Comparison of ENCODE assay signal across 28 cellular contexts in genomic region chr5:146820987-146821386, GRCh38. TPM values are rescaled to one million over a fixed set of nuclear protein-coding genes. Genes with fewer than 3 reads are reported as not detected.
"Had no signal": no experiment of that assay in that cellular context is flagged by ENCODE, and none has a peak within 500 bp of the region (broad histone marks: within the 10 kb centered on the region; RNA-seq: fewer than 3 reads in every experiment).

No MANE protein-coding gene starts in this region.

- ATAC-seq: effector memory CD8-positive, alpha-beta T cell; esophagus mucosa; gastrocnemius medialis; heart right ventricle; left cardiac atrium; left lung; left ventricle myocardium superior; lower lobe of right lung; naive thymus-derived CD4-positive, alpha-beta T cell had no signal

- H3K27ac Mint-ChIP-seq: effector memory CD8-positive, alpha-beta T cell; endodermal cell; mesothelial cell of epicardium; naive thymus-derived CD4-positive, alpha-beta T cell had no signal

- H3K27me3 ChIP-seq: esophagus squamous epithelium, gastrocnemius medialis, heart right ventricle, left lung had no signal

- H3K36me3 Mint-ChIP-seq: mesothelial cell of epicardium; naive thymus-derived CD4-positive, alpha-beta T cell had no signal

- FAIRE-seq: colon, endometrium, islet of Langerhans, keratinocyte had no signal

- H3K27ac ChIP-seq: coronary artery, epithelial cell of prostate, esophagus squamous epithelium, gastrocnemius medialis, heart right ventricle, left lung, lower lobe of right lung had no signal

- DNase-seq: dermis blood vessel endothelial cell; effector CD8-positive, alpha-beta T cell; effector memory CD8-positive, alpha-beta T cell; endodermal cell; erythroblast; esophagus squamous epithelium; foreskin fibroblast; foreskin melanocyte; gastrocnemius medialis; glutamatergic neuron; head of caudate nucleus; heart right ventricle; hippocampal formation; left cardiac atrium; left lung; left ventricle myocardium superior; lower lobe of right lung; mesenchymal stem cell; naive thymus-derived CD4-positive, alpha-beta T cell had no signal

- H3K4me1 Mint-ChIP-seq: mesothelial cell of epicardium; naive thymus-derived CD4-positive, alpha-beta T cell had no signal

- H3K9me3 Mint-ChIP-seq: effector memory CD8-positive, alpha-beta T cell; endodermal cell; mesothelial cell of epicardium; naive thymus-derived CD4-positive, alpha-beta T cell had no signal

- H3K27me3 Mint-ChIP-seq: effector memory CD8-positive, alpha-beta T cell; naive thymus-derived CD4-positive, alpha-beta T cell had no signal

- H3K4me3 Mint-ChIP-seq: effector memory CD8-positive, alpha-beta T cell; endodermal cell; mesothelial cell of epicardium; naive thymus-derived CD4-positive, alpha-beta T cell had no signal

- H3K36me3 ChIP-seq: esophagus squamous epithelium, gastrocnemius medialis, heart right ventricle, left lung, lower lobe of right lung had no signal

- H3K9me3 ChIP-seq: esophagus squamous epithelium, gastrocnemius medialis, left lung, lower lobe of right lung had no signal

- H3K4me1 ChIP-seq: esophagus squamous epithelium, gastrocnemius medialis, heart right ventricle, left lung, lower lobe of right lung had no signal

- H3K4me3 ChIP-seq: coronary artery, esophagus squamous epithelium, gastrocnemius medialis, heart right ventricle, left lung, lower lobe of right lung had no signal

RNA-seq across cellular contexts. Expression of gene PPP2R2B, which starts 57.6 kb away (rescaled TPM):
- total RNA-seq: dermis blood vessel endothelial cell, lung microvascular endothelial cell had no signal
